Comparison of ENCODE assay signal across 10 cellular contexts in the genomic region with DNA sequence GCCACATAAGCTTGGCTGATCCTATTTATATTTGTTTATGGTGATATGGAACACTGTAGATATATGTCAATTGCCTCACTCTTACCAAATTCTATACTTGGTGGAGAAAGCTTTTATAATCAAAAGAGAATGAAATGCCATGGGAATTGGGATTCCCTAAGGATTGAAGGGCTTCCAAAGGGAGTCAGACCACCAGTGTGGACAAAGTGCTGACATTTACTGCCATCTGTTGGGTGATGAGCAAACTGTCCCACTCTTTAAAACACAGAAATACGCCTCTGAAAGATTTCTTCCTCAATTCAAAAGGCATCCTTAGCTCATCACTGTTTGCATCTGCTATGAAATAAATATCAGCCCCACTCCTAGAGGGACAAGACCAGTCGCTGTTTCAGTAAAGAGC. TPM values are rescaled to one million over a fixed set of nuclear protein-coding genes. Genes with fewer than 3 reads are reported as not detected.
DNase-seq lines count a peak whose midpoint lies in the region; TF ChIP-seq lines count a peak whose summit lies in the region.
"Had no signal": no experiment of that assay in that cellular context is flagged by ENCODE, and none has a peak within 500 bp of the region (broad histone marks: within the 10 kb centered on the region; RNA-seq: fewer than 3 reads in every experiment).

No MANE protein-coding gene starts in this region.

- H3K9me3 ChIP-seq in OCI-LY1 (ENCODE audit: low read length) (no peaks in the 10 kb centered on the region), testis (no peaks in the 10 kb centered on the region)

- no peak overlapping the region for H3K9ac ChIP-seq in OCI-LY1 (ENCODE audit: low read length)

- H3K27me3 ChIP-seq in OCI-LY1 (ENCODE audit: insufficient read depth, low read length) (no peaks in the 10 kb centered on the region), testis (no peaks in the 10 kb centered on the region)

- WGBS in testis, 2 donors: 65 to 90% methylated on average over 2 of the region's 2 CpGs

- no peak for TF ChIP-seq POLR2A in testis (IDR thresholded peaks at IDR 0.05)

- intact Hi-C loops in testis (cut with DNase I; ENCODE audit: low total_unique reads): no loop called here

- peak; percentile 28 for TF ChIP-seq CTCF in GM13976 (IDR thresholded peaks at IDR 0.05; ENCODE audit: borderline replicate concordance, control extremely low read depth, extremely low read depth, insufficient read depth, missing control alignments)
- TF ChIP-seq CTCF in OCI-LY1 (IDR thresholded peaks at IDR 0.05; ENCODE audit: low read length): peak; percentile 43; the same call in 1 of the 2 replicates
- peak; percentile 44 for TF ChIP-seq CTCF in fibroblast of pulmonary artery (IDR thresholded peaks at IDR 0.05; ENCODE audit: low read length, missing control alignments)
- TF ChIP-seq CTCF in testis (IDR thresholded peaks at IDR 0.05): no peak

- no peaks in the 10 kb centered on the region for H3F3A ChIP-seq in OCI-LY1 (ENCODE audit: insufficient read depth, low read length)

- H3K4me3 ChIP-seq in OCI-LY1 (ENCODE audit: low read depth, low read length, poor library complexity, severe bottlenecking): no peak overlapping the region
- no peak overlapping the region for H3K4me3 ChIP-seq in fibroblast of pulmonary artery (replicated peaks; ENCODE audit: low read depth, low read length)
- H3K4me3 ChIP-seq in testis: no peak overlapping the region

- no peaks in the 10 kb centered on the region for H4K20me1 ChIP-seq in OCI-LY1 (ENCODE audit: insufficient read depth, low read length)

- no peaks in the 10 kb centered on the region for H3K36me3 ChIP-seq in OCI-LY1 (ENCODE audit: insufficient read depth, low read length)
- no peaks in the 10 kb centered on the region for H3K36me3 ChIP-seq in testis (ENCODE audit: low read depth, missing control alignments)

- no peak overlapping the region for H2AFZ ChIP-seq in OCI-LY1 (ENCODE audit: low read length)

- H3K4me2 ChIP-seq in OCI-LY1 (ENCODE audit: low read length): no peak overlapping the region

- no peaks in the 10 kb centered on the region for H3K79me2 ChIP-seq in OCI-LY1 (ENCODE audit: insufficient read depth, low read length)

- in situ Hi-C loops in GM13976 (cut with MboI; ENCODE audit: low sequenced_read_pairs, unreplicated experiment): loop anchor here (10.0 kb wide), 1 partner anchor 827 kb away; no protein-coding TSS in a partner anchor

- DNase-seq in AG08395 (ENCODE audit: low spot score): peak; percentile 58
- DNase-seq in GM13976 (ENCODE audit: low spot score): no peak
- DNase-seq in fibroblast of pulmonary artery (ENCODE audit: low read depth): peak; percentile 33
- no peak for DNase-seq in HCEC 1CT
- no peak for DNase-seq in GDM1 (lab: John Stamatoyannopoulos, UW)
- no peak for DNase-seq in testis
- DNase-seq in occipital lobe (lab: John Stamatoyannopoulos, UW): no peak
- DNase-seq: naive B cell; stimulated activated naive CD8-positive, alpha-beta T cell treated with anti-CD3 and anti-CD28 coated beads, Interleukin-15, amount 100 ng/mL, for 72 hours had no signal

- H3K4me1 ChIP-seq in OCI-LY1 (ENCODE audit: insufficient read depth, low read length, severe bottlenecking) (no peaks in the 10 kb centered on the region), testis (no peaks in the 10 kb centered on the region)

- H3K9me2 ChIP-seq in OCI-LY1 (ENCODE audit: low read depth, low read length): no peaks in the 10 kb centered on the region

- H3K27ac ChIP-seq in OCI-LY1 (ENCODE audit: low read depth, low read length, poor library complexity, severe bottlenecking): no peak overlapping the region
- H3K27ac ChIP-seq in testis: no peak overlapping the region

RNA-seq across cellular contexts. Expression of a gene that starts 7.1 kb away (rescaled TPM):
- 1 to 10 TPM in 1 of 2 donors, under 1 TPM in 1; 0.74 to 1.1 TPM for total RNA-seq in testis
- polyA plus RNA-seq in testis (ENCODE audit: insufficient read depth, low read depth, low replicate concordance): 7.5 TPM
- 228 TPM for total RNA-seq in occipital lobe

Comparison
In these comparisons a context has a peak if more than half of its experiments do, and no peak if none do; other contexts are left out.
1. DNase-seq: peak in AG08395 (single experiment) and fibroblast of pulmonary artery (single experiment); none in GM13976 (single experiment), HCEC 1CT (single experiment), GDM1 (single experiment), testis (single experiment) and occipital lobe (single experiment).
2. CTCF ChIP-seq: peak in GM13976 (single experiment), OCI-LY1 (single experiment) and fibroblast of pulmonary artery (single experiment); none in testis (0 of 3).
3. RNA of a gene that starts 7.1 kb away (total RNA-seq): 228 TPM in occipital lobe (single experiment); 0.74 to 1.1 TPM in testis; every median in the first group is over 100 times any median in the second.